ENCODE assay signal across 3 cellular contexts in genomic region chr11:42827845-42828244, GRCh38.
"Had no signal": no experiment of that assay in that cellular context is flagged by ENCODE, and none has a peak within 500 bp of the region (broad histone marks: within the 10 kb centered on the region; RNA-seq: fewer than 3 reads in every experiment).

No MANE protein-coding gene starts in this region.

- H3K4me3 ChIP-seq: GM12878 had no signal

- ATAC-seq: GM12878 had no signal

- DNase-seq: GDM1, GF-D8 had no signal
